ENCODE assay signal across 13 cellular contexts in the genomic region with DNA sequence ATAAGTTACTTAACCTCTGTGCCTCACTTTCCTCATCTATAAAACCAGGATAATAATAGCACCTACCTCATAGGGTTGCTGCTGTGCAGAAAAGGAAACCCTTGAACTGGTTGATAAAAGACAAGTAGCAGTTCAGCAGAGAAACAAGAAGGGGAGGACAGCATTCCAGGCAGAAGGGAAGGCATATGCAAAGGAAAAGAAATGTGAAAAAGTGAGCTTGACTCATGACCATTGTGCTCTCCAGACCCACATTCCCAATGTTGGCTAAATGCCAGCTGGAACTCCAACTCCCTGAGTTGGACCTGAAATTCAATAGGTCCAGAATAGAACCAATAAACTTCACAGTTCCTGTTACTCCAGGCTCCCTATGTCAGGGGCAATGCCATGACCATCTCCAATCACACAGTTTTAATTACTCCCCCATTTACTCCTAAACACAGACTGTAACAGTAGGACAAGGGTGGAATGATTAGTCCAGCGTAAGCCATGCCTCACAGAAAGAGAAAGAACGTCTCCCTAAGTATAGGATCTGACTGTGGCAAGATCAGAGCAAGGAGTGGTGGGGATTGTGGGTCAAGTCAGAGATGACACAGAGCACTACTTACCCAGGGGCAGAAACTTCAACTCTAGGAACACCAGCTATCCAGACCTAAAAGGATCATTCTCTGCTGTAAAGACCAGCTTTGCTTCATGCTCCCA. TPM values are rescaled to one million over a fixed set of nuclear protein-coding genes. Genes with fewer than 3 reads are reported as not detected.
DNase-seq lines count a peak whose midpoint lies in the region; ATAC-seq and TF ChIP-seq lines count a peak whose summit lies in the region.
"Had no signal": no experiment of that assay in that cellular context is flagged by ENCODE, and none has a peak within 500 bp of the region (broad histone marks: within the 10 kb centered on the region; RNA-seq: fewer than 3 reads in every experiment).

No MANE protein-coding gene starts in this region.

- H3K4me1 ChIP-seq in fibroblast of lung (ENCODE audit: control insufficient read depth, extremely low read depth, insufficient read depth, low read length) = peaks cover 6% of the 10 kb centered on the region

- H3K36me3 ChIP-seq in fibroblast of lung (ENCODE audit: control insufficient read depth, insufficient read depth, low read length) = no peaks in the 10 kb centered on the region

- H3K36me3 Mint-ChIP-seq in mesothelial cell of epicardium (no peaks in the 10 kb centered on the region), endothelial cell (ENCODE audit: low read depth, unreplicated experiment) (no peaks in the 10 kb centered on the region)

- H3K4me3 Mint-ChIP-seq in mesothelial cell of epicardium (no peak overlapping the region), endothelial cell (ENCODE audit: unreplicated experiment) (no peak overlapping the region)
- H3K4me3 Mint-ChIP-seq: activated CD4-positive, alpha-beta memory T cell treated with anti-CD3 and anti-CD28 coated beads for 36 hours had no signal

- H3K4me1 Mint-ChIP-seq in mesothelial cell of epicardium = no peaks in the 10 kb centered on the region
- H3K4me1 Mint-ChIP-seq in endothelial cell (ENCODE audit: unreplicated experiment) = peaks cover 5% of the 10 kb centered on the region

- H3K9me3 ChIP-seq in fibroblast of lung (ENCODE audit: control insufficient read depth, insufficient read depth, low read depth, low read length) = no peaks in the 10 kb centered on the region

- H3K27me3 ChIP-seq in fibroblast of lung (ENCODE audit: control insufficient read depth, insufficient read depth, low read length) = no peaks in the 10 kb centered on the region

- no peak overlapping the region for H2AFZ ChIP-seq in fibroblast of lung (ENCODE audit: low read length)

- no peak overlapping the region for H3K9ac ChIP-seq in fibroblast of lung (ENCODE audit: insufficient read depth, low read length)

- H3K4me3 ChIP-seq in fibroblast of lung (replicated peaks in 1 of 4; ENCODE audit: control extremely low read depth in 1 of 4, insufficient read depth in 1 of 4, low read depth in 3 of 4, low read length in 4 of 4) = no peak overlapping the region

- H3K4me2 ChIP-seq in fibroblast of lung (ENCODE audit: extremely low read depth, insufficient read depth, low read length) = peak overlapping the region; percentile 27

- no peak for ATAC-seq in GM18861 (IDR thresholded peaks at IDR 0.05; ENCODE audit: unreplicated experiment)
- ATAC-seq in GM18907 (IDR thresholded peaks at IDR 0.05; ENCODE audit: unreplicated experiment) = no peak

- TF ChIP-seq CTCF in fibroblast of lung (conservative IDR thresholded peaks at IDR 0.05 in 1 of 2, IDR thresholded peaks at IDR 0.05 in 1 of 2; ENCODE audit: low read depth in 1 of 2, low read length in 2 of 2) = no peak
- no peak for TF ChIP-seq CTCF in mesothelial cell of epicardium (IDR thresholded peaks at IDR 0.05; ENCODE audit: unreplicated experiment)
- TF ChIP-seq CTCF in endothelial cell (IDR thresholded peaks at IDR 0.05; ENCODE audit: unreplicated experiment) = no peak

- no peaks in the 10 kb centered on the region for H3K9me3 Mint-ChIP-seq in mesothelial cell of epicardium
- H3K9me3 Mint-ChIP-seq in endothelial cell (ENCODE audit: unreplicated experiment) = no peaks in the 10 kb centered on the region
- H3K9me3 Mint-ChIP-seq: activated CD4-positive, alpha-beta memory T cell treated with anti-CD3 and anti-CD28 coated beads for 36 hours had no signal

- H3K27ac Mint-ChIP-seq in mesothelial cell of epicardium = peak overlapping the region; percentile 15
- H3K27ac Mint-ChIP-seq in endothelial cell (ENCODE audit: unreplicated experiment) = no peak overlapping the region
- H3K27ac Mint-ChIP-seq: activated CD4-positive, alpha-beta memory T cell treated with anti-CD3 and anti-CD28 coated beads for 36 hours had no signal

- H3K79me2 ChIP-seq in fibroblast of lung (ENCODE audit: control insufficient read depth, insufficient read depth, low read length) = peaks cover 16% of the 10 kb centered on the region

- H4K20me1 ChIP-seq in fibroblast of lung (ENCODE audit: control insufficient read depth, extremely low read depth, insufficient read depth, low read length) = no peaks in the 10 kb centered on the region

- H3K27me3 Mint-ChIP-seq in mesothelial cell of epicardium (ENCODE audit: low read depth) = no peaks in the 10 kb centered on the region
- H3K27me3 Mint-ChIP-seq in endothelial cell (ENCODE audit: unreplicated experiment) = no peaks in the 10 kb centered on the region
- H3K27me3 Mint-ChIP-seq: activated CD4-positive, alpha-beta memory T cell treated with anti-CD3 and anti-CD28 coated beads for 36 hours had no signal

- DNase-seq in Daoy (ENCODE audit: low read depth) (peak; percentile 53), RPMI7951 (ENCODE audit: low read depth) (peak; percentile 56), fibroblast of lung (ENCODE audit: low read depth in 2 of 2) (peak; percentile 52 to 81), mesothelial cell of epicardium (ENCODE audit: low spot score in 2 of 2, unreplicated experiment in 2 of 2) (no peak), endothelial cell (ENCODE audit: low spot score) (no peak)
- no peak for DNase-seq in activated naive CD4-positive, alpha-beta T cell (lab: John Stamatoyannopoulos, UW)
- DNase-seq: activated CD4-positive, alpha-beta memory T cell treated with anti-CD3 and anti-CD28 coated beads for 36 hours; GOT3; stimulated activated naive CD4-positive, alpha-beta T cell treated with Interleukin-2 at 50 U/mL for 16 hours; T-helper 2 cell had no signal

- no peak overlapping the region for H3K27ac ChIP-seq in fibroblast of lung (ENCODE audit: insufficient read depth, low read length)
- H3K27ac ChIP-seq: C4-2B had no signal

RNA-seq across cellular contexts. Expression of a gene that starts 26.9 kb away (rescaled TPM):
- 24.1 and 25.7 TPM in 2 replicates for total RNA-seq in Daoy (2014; rRNA removed; shearing (Covaris generic))
- total RNA-seq in RPMI7951 (2014; rRNA removed; shearing (Covaris generic)) = 35.8 and 38.7 TPM in 2 replicates
- total RNA-seq in fibroblast of lung = 17.8 and 18.7 TPM in 2 replicates
- 19.1 and 22.3 TPM in 2 replicates for polyA plus RNA-seq in fibroblast of lung
- 22.6 and 26.3 TPM in 2 replicates for polyA plus RNA-seq in fibroblast of lung (2012)
- 21.3 and 34.5 TPM in 2 replicates for polyA minus RNA-seq in fibroblast of lung (ENCODE audit: low replicate concordance)
- 34.1 to 37.5 TPM (median 35.4 TPM) in 3 replicates for total RNA-seq in mesothelial cell of epicardium
- 67.3 TPM for total RNA-seq in endothelial cell (ENCODE audit: unreplicated experiment)

Comparison
In these comparisons a context has a peak if more than half of its experiments do, and no peak if none do; other contexts are left out.
1. DNase-seq: peak in Daoy (single experiment), RPMI7951 (single experiment) and fibroblast of lung (2 of 2); none in mesothelial cell of epicardium (0 of 2), activated naive CD4-positive, alpha-beta T cell (0 of 4) and endothelial cell (single experiment).